ENCODE assay signal across 1 cellular context in the genomic region with DNA sequence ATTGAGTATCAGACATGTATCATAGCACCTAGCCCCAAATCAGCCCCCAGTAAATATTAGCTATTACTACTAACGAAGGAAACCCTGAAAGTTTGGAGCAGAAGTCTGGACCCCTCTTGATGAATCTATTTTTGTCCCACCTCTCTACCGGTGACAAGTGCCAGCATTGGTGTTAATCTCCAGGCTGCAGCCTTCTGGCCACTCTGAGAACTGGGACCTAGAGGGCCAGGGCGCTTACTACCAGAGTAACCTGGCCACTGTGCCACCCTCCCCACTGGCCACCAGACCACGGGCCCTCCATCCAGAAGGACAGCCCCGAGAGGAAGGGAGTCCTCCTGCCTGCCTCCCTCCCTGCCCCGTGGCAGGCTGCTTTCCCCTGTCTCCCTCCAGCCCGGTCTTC.
TF ChIP-seq lines count a peak whose summit lies in the region.

No MANE protein-coding gene starts in this region.

TF ChIP-seq in H1, 55 proteins besides CTCF, POLR2A, EP300 and RAD21:
- no peak for TF ChIP-seq CREB1 (IDR thresholded peaks at IDR 0.05)
- TF ChIP-seq KDM5A (IDR thresholded peaks at IDR 0.05; ENCODE audit: low read length): no peak
- TF ChIP-seq TCF12 (IDR thresholded peaks at IDR 0.05; ENCODE audit: low read depth, low read length): no peak
- no peak for TF ChIP-seq BACH1 (IDR thresholded peaks at IDR 0.05; ENCODE audit: low read length)
- no peak for TF ChIP-seq KDM1A (IDR thresholded peaks at IDR 0.05; ENCODE audit: borderline replicate concordance, low read length)
